Comparison of ENCODE assay signal across 1 cellular context in the genomic region with DNA sequence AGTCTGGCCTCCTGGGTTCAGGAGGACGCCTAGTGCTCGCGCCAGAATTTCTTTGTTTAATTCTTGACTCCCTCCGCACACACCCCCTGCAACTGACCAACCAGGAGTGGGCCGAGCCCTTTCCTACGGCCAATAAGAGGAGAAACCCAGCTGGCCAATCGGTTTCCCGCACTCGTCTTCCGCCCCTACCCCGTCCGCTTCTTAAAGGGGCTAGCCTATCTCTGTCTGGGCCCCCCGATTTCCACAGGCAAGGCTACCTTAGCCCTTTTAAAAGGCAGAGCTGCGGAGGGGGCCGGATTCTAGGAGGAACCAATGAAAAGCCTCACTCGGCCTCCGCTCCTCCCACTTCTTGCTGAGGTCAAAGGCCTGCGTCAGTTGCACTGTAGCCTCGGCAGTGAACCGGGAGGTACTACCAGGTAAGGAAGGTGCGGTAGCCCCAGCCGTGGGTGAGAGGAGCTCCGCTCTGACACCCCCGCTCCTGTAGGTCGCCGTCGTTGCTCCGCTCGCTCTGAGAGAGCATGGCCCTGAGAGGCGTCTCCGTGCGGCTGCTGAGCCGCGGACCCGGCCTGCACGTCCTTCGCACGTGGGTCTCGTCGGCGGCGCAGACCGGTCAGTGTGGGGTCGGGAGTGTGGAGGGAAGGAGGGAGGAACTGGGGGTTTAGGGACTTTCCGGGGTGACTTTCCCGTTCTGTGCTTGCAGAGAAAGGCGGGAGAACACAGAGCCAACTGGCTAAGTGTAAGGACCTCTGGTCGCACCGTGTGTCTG.
TF ChIP-seq lines count a peak whose summit lies in the region.

GCDH (plus strand) TSS at position 374 of the 766 bp plus-strand sequence; CDS start at position 519, 145 bp downstream.

TF ChIP-seq in H1, 55 proteins besides CTCF, POLR2A, EP300 and RAD21:
- TF ChIP-seq E2F6 (IDR thresholded peaks at IDR 0.05): peak; percentile 54
- peak; percentile 96 for TF ChIP-seq SP1 (IDR thresholded peaks at IDR 0.05; ENCODE audit: low read depth, low read length)
- peak; percentile 54 for TF ChIP-seq KDM4A (IDR thresholded peaks at IDR 0.05; ENCODE audit: low read depth, low read length, severe bottlenecking)
- TF ChIP-seq, protein P1, sequence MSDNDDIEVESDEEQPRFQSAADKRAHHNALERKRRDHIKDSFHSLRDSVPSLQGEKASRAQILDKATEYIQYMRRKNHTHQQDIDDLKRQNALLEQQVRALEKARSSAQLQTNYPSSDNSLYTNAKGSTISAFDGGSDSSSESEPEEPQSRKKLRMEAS (IDR thresholded peaks at IDR 0.05): peak; percentile 69
- TF ChIP-seq HDAC2 (IDR thresholded peaks at IDR 0.05; ENCODE audit: borderline replicate concordance in 1 of 2, low read depth in 2 of 2, low read length in 2 of 2): peak in 1 of 2 experiments; percentile 96; a peak in 2 of 4 replicates
- TF ChIP-seq SAP30 (IDR thresholded peaks at IDR 0.05; ENCODE audit: insufficient read depth, insufficient replicate concordance, low read length): peak; percentile 88
- peak; percentile 39; the same call in 1 of the 2 replicates for TF ChIP-seq TBP (IDR thresholded peaks at IDR 0.05; ENCODE audit: low read depth, low read length)
- 0 out of 2 replicates have a peak, but pooled peaks have one; percentile 31 for TF ChIP-seq EGR1 (IDR thresholded peaks at IDR 0.05; ENCODE audit: borderline replicate concordance, low read depth, low read length)
- TF ChIP-seq KDM5A (IDR thresholded peaks at IDR 0.05; ENCODE audit: low read length): peak; percentile 91
- TF ChIP-seq SIN3A (conservative IDR thresholded peaks at IDR 0.05 in 1 of 2, IDR thresholded peaks at IDR 0.05 in 1 of 2; ENCODE audit: low read depth in 1 of 2, low read length in 2 of 2): peak in 1 of 2 experiments; percentile 91; a peak in 1 of 4 replicates
- peak; percentile 87 for TF ChIP-seq POLR2AphosphoS5 (IDR thresholded peaks at IDR 0.05; ENCODE audit: low read depth, low read length)
- TF ChIP-seq, protein P2, sequence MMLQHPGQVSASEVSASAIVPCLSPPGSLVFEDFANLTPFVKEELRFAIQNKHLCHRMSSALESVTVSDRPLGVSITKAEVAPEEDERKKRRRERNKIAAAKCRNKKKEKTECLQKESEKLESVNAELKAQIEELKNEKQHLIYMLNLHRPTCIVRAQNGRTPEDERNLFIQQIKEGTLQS (IDR thresholded peaks at IDR 0.05; ENCODE audit: insufficient read depth, low read depth, low read length): 0 out of 2 replicates have a peak, but pooled peaks have one; percentile 16
- no peak for TF ChIP-seq CHD1 (IDR thresholded peaks at IDR 0.05; ENCODE audit: low read depth, low read length)
- peak; percentile 96 for TF ChIP-seq CREB1 (IDR thresholded peaks at IDR 0.05)
- TF ChIP-seq RBBP5 (IDR thresholded peaks at IDR 0.05; ENCODE audit: borderline replicate concordance, low read depth, low read length): no peak
- TF ChIP-seq JUND (IDR thresholded peaks at IDR 0.05; ENCODE audit: low read length): peak; percentile 88; the same call in 1 of the 2 replicates
- peak; percentile 89 for TF ChIP-seq SP4 (IDR thresholded peaks at IDR 0.05; ENCODE audit: low read length)
- peak; percentile 27; the same call in 1 of the 2 replicates for TF ChIP-seq CHD2 (IDR thresholded peaks at IDR 0.05; ENCODE audit: low read length)
- TF ChIP-seq SRF (IDR thresholded peaks at IDR 0.05; ENCODE audit: low read depth, low read length): no peak
- peak; percentile 79 for TF ChIP-seq PHF8 (conservative IDR thresholded peaks at IDR 0.05; ENCODE audit: low read depth, low read length)
- TF ChIP-seq ASH2L (IDR thresholded peaks at IDR 0.05; ENCODE audit: low read length): no peak
- peak; percentile 78 for TF ChIP-seq TAF1 (IDR thresholded peaks at IDR 0.05; ENCODE audit: low read depth, low read length)
- TF ChIP-seq TAF7 (optimal IDR thresholded peaks at IDR 0.05; ENCODE audit: borderline replicate concordance, low read depth, low read length): peak; percentile 55
- TF ChIP-seq NRF1 (IDR thresholded peaks at IDR 0.05; ENCODE audit: low read depth, low read length): no peak
- TF ChIP-seq, protein P3, sequence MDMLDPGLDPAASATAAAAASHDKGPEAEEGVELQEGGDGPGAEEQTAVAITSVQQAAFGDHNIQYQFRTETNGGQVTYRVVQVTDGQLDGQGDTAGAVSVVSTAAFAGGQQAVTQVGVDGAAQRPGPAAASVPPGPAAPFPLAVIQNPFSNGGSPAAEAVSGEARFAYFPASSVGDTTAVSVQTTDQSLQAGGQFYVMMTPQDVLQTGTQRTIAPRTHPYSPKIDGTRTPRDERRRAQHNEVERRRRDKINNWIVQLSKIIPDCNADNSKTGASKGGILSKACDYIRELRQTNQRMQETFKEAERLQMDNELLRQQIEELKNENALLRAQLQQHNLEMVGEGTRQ (IDR thresholded peaks at IDR 0.05; ENCODE audit: low read length): no peak
